ENCODE assay signal across 23 cellular contexts in genomic region chr17:69478916-69479315, GRCh38.
DNase-seq lines count a peak whose midpoint lies in the region; ATAC-seq, FAIRE-seq and TF ChIP-seq lines count a peak whose summit lies in the region.
"Had no signal": no experiment of that assay in that cellular context is flagged by ENCODE, and none has a peak within 500 bp of the region (broad histone marks: within the 10 kb centered on the region; RNA-seq: fewer than 3 reads in every experiment).

No MANE protein-coding gene starts in this region.

- intact Hi-C loops in HepG2 (cut with micrococcal nuclease; ENCODE audit: unreplicated experiment) (no loop called here), right lobe of liver (cut with DNase I) (no loop called here), esophagus muscularis mucosa (cut with DNase I) (no loop called here)

- TF ChIP-seq CTCF in HepG2 (CRISPR knock-in tag; IDR thresholded peaks at IDR 0.05) (no peak), right lobe of liver (IDR thresholded peaks at IDR 0.05) (no peak), hepatocyte (IDR thresholded peaks at IDR 0.05; ENCODE audit: poor library complexity) (no peak), esophagus muscularis mucosa (IDR thresholded peaks at IDR 0.05) (no peak)

- no peaks in the 10 kb centered on the region for H4K20me1 ChIP-seq in HepG2 (ENCODE audit: insufficient read depth, low read length)
- no peaks in the 10 kb centered on the region for H4K20me1 ChIP-seq in hepatocyte (ENCODE audit: insufficient read depth, poor library complexity, severe bottlenecking)

- DNase-seq in HepG2 (ENCODE audit: low spot score) = no peak
- DNase-seq in right lobe of liver = no peak
- DNase-seq in NCI-H510A (lab: John Stamatoyannopoulos, UW) = peak; percentile 54
- no peak for DNase-seq in hepatocyte (ENCODE audit: low spot score)
- DNase-seq in stimulated activated naive CD8-positive, alpha-beta T cell treated with anti-CD3 and anti-CD28 coated beads, Interleukin-15, amount 100 ng/mL, for 72 hours = no peak
- no peak for DNase-seq in NOMO-1 treated with DMSO at 0.1 percent for 48 hours (lab: John Stamatoyannopoulos, UW; ENCODE audit: unreplicated experiment)
- DNase-seq in esophagus muscularis mucosa (ENCODE audit: extremely low spot score) = no peak
- DNase-seq: activated CD4-positive, alpha-beta memory T cell treated with anti-CD3 and anti-CD28 coated beads for 36 hours; activated naive CD4-positive, alpha-beta T cell treated with anti-CD3 and anti-CD28 coated beads for 36 hours; activated T-cell treated with anti-CD3 and anti-CD28 coated beads, Interleukin-2, amount 50 U/mL, for 4 hours; aorta; islet precursor cell; Kasumi-1; NCI-H1048; NCI-H2107; stimulated activated CD4-positive, alpha-beta T cell treated with anti-CD3 and anti-CD28 coated beads, Interleukin-2, amount 100 ng/mL, for 48 hours; stomach; WERI-Rb-1 had no signal

- POLR2A ChIA-PET in HepG2 (lab: Yijun Ruan, JAX) = no interaction called here

- FAIRE-seq in HepG2 (lab: Jason Lieb, UNC) = no peak
- FAIRE-seq: frontal cortex had no signal

- CTCF ChIA-PET in HepG2 (lab: Yijun Ruan, JAX; ENCODE audit: low intra/inter-chr PET ratio, low total read pairs) = no interaction called here

- H3K27me3 ChIP-seq in HepG2 (ENCODE audit: control insufficient read depth in 1 of 2, insufficient read depth in 2 of 2, low read length in 2 of 2) = no peaks in the 10 kb centered on the region
- H3K27me3 ChIP-seq in right lobe of liver = no peaks in the 10 kb centered on the region
- no peaks in the 10 kb centered on the region for H3K27me3 ChIP-seq in hepatocyte
- H3K27me3 ChIP-seq in esophagus muscularis mucosa = no peaks in the 10 kb centered on the region
- H3K27me3 ChIP-seq: neutrophil, stomach, tibial nerve had no signal

- WGBS in HepG2 (ENCODE audit: low lambda C conversion rate) = over 99% methylated on average over 4 of the region's 4 CpGs
- 69% methylated on average over 4 of the region's 4 CpGs for WGBS in right lobe of liver (ENCODE audit: insufficient coverage, low coverage, low lambda C conversion rate, missing lambda C conversion rate)
- 89% methylated on average over 4 of the region's 4 CpGs for WGBS in hepatocyte (ENCODE audit: low lambda C conversion rate, missing lambda C conversion rate)
- WGBS in esophagus muscularis mucosa = 77% methylated on average over 4 of the region's 4 CpGs

- H3K9ac ChIP-seq in HepG2 (ENCODE audit: insufficient read depth, low read depth, low read length) = no peak overlapping the region

- H3K27ac ChIP-seq in HepG2 (ENCODE audit: extremely low read length, insufficient read depth, low read length) (no peak overlapping the region), right lobe of liver (no peak overlapping the region), hepatocyte (peak overlapping the region; percentile 66), esophagus muscularis mucosa (replicated peaks in 1 of 4) (no peak overlapping the region)
- H3K27ac ChIP-seq: neutrophil, stomach, WERI-Rb-1 had no signal

- no peaks in the 10 kb centered on the region for H3K27me3 Mint-ChIP-seq in stimulated activated naive CD8-positive, alpha-beta T cell treated with anti-CD3 and anti-CD28 coated beads, Interleukin-15, amount 100 ng/mL, for 72 hours
- H3K27me3 Mint-ChIP-seq: activated CD4-positive, alpha-beta memory T cell treated with anti-CD3 and anti-CD28 coated beads for 36 hours had no signal

- no peak for ATAC-seq in HepG2
- no peak for ATAC-seq in right lobe of liver
- ATAC-seq in stimulated activated naive CD8-positive, alpha-beta T cell treated with anti-CD3 and anti-CD28 coated beads, Interleukin-15, amount 100 ng/mL, for 72 hours = peak; percentile 61
- ATAC-seq in GM18502 (IDR thresholded peaks at IDR 0.05; ENCODE audit: poor library complexity, unreplicated experiment) = no peak
- ATAC-seq: activated T-cell treated with anti-CD3 and anti-CD28 coated beads, Interleukin-2, amount 50 U/mL, for 4 hours had no signal

- no peak overlapping the region for H3K27ac Mint-ChIP-seq in stimulated activated naive CD8-positive, alpha-beta T cell treated with anti-CD3 and anti-CD28 coated beads, Interleukin-15, amount 100 ng/mL, for 72 hours
- H3K27ac Mint-ChIP-seq: activated CD4-positive, alpha-beta memory T cell treated with anti-CD3 and anti-CD28 coated beads for 36 hours; activated naive CD4-positive, alpha-beta T cell treated with anti-CD3 and anti-CD28 coated beads for 36 hours; T-helper 2 cell treated with Interferon-gamma antibody and Interleukin-4, amounts not matched to agents 5 μg/mL and 100 μg/mL, for 36 hours had no signal

- no TSS peak for BruUV-seq in HepG2 (replicated peaks; lab: Mats Ljungman, UMichigan)

- no peaks in the 10 kb centered on the region for H3K79me2 ChIP-seq in HepG2 (ENCODE audit: insufficient read depth, low read length)
- peaks cover 14% of the 10 kb centered on the region for H3K79me2 ChIP-seq in hepatocyte

- H3K36me3 ChIP-seq in HepG2 (replicated peaks in 1 of 2; ENCODE audit: control insufficient read depth in 1 of 2, insufficient read depth in 2 of 2, low read length in 2 of 2) (no peaks in the 10 kb centered on the region), right lobe of liver (no peaks in the 10 kb centered on the region), hepatocyte (replicated peaks; ENCODE audit: insufficient read depth, low read depth) (no peaks in the 10 kb centered on the region), esophagus muscularis mucosa (no peaks in the 10 kb centered on the region)
- H3K36me3 ChIP-seq: neutrophil, stomach, tibial nerve, WERI-Rb-1 had no signal

- TF ChIP-seq POLR2A in HepG2 (IDR thresholded peaks at IDR 0.05; ENCODE audit: insufficient read depth in 1 of 2, low read depth in 2 of 2, low read length in 2 of 2) = no peak
- no peak for TF ChIP-seq POLR2A in right lobe of liver (IDR thresholded peaks at IDR 0.05)
- TF ChIP-seq POLR2A in esophagus muscularis mucosa (IDR thresholded peaks at IDR 0.05; ENCODE audit: low read depth) = no peak

- peaks cover 27% of the 10 kb centered on the region for H3K4me1 ChIP-seq in HepG2 (ENCODE audit: insufficient read depth, low read length)
- H3K4me1 ChIP-seq in right lobe of liver = peaks cover 0 to 16% (median 0%) of the 10 kb centered on the region in 4 donors
- peaks cover 20% of the 10 kb centered on the region for H3K4me1 ChIP-seq in hepatocyte (ENCODE audit: insufficient read depth)
- H3K4me1 ChIP-seq in esophagus muscularis mucosa = peaks cover 3 to 11% (median 9%) of the 10 kb centered on the region in 4 donors

- no peak for TF ChIP-seq RAD21 in HepG2 (CRISPR knock-in tag; IDR thresholded peaks at IDR 0.05)

- H2AFZ ChIP-seq in HepG2 (ENCODE audit: low read length) (no peak overlapping the region), hepatocyte (no peak overlapping the region)

- no peak for TF ChIP-seq EP300 in HepG2 (IDR thresholded peaks at IDR 0.05; ENCODE audit: low read depth in 2 of 2, low read length in 2 of 2)
- TF ChIP-seq EP300 in HepG2 (CRISPR knock-in tag; IDR thresholded peaks at IDR 0.05; ENCODE audit: borderline replicate concordance) = no peak
- no peak for TF ChIP-seq EP300 in esophagus muscularis mucosa (IDR thresholded peaks at IDR 0.05)

- no peaks in the 10 kb centered on the region for H3K9me3 Mint-ChIP-seq in stimulated activated naive CD8-positive, alpha-beta T cell treated with anti-CD3 and anti-CD28 coated beads, Interleukin-15, amount 100 ng/mL, for 72 hours
- H3K9me3 Mint-ChIP-seq: activated CD4-positive, alpha-beta memory T cell treated with anti-CD3 and anti-CD28 coated beads for 36 hours; activated naive CD4-positive, alpha-beta T cell treated with anti-CD3 and anti-CD28 coated beads for 36 hours; activated T-cell treated with anti-CD3 and anti-CD28 coated beads, Interleukin-2, amount 50 U/mL, for 4 hours; T-helper 2 cell treated with Interferon-gamma antibody and Interleukin-4, amounts not matched to agents 5 μg/mL and 100 μg/mL, for 36 hours had no signal

- H3K4me3 ChIP-seq in HepG2 (replicated peaks in 1 of 3; ENCODE audit: insufficient read depth in 1 of 3, low read depth in 2 of 3, low read length in 3 of 3) (no peak overlapping the region), right lobe of liver (no peak overlapping the region), hepatocyte (no peak overlapping the region), esophagus muscularis mucosa (no peak overlapping the region)
- H3K4me3 ChIP-seq: stomach, tibial nerve had no signal

- in situ Hi-C loops in HepG2 (cut with HindIII; ENCODE audit: extremely low pct_ligation_motif_present, low pct_unique_long_range_greater_than_20kb) = no loop called here

- H3K4me3 Mint-ChIP-seq in stimulated activated naive CD8-positive, alpha-beta T cell treated with anti-CD3 and anti-CD28 coated beads, Interleukin-15, amount 100 ng/mL, for 72 hours = no peak overlapping the region
- H3K4me3 Mint-ChIP-seq: activated CD4-positive, alpha-beta memory T cell treated with anti-CD3 and anti-CD28 coated beads for 36 hours; activated naive CD4-positive, alpha-beta T cell treated with anti-CD3 and anti-CD28 coated beads for 36 hours; activated T-cell treated with anti-CD3 and anti-CD28 coated beads, Interleukin-2, amount 50 U/mL, for 4 hours; T-helper 2 cell treated with Interferon-gamma antibody and Interleukin-4, amounts not matched to agents 5 μg/mL and 100 μg/mL, for 36 hours had no signal

- H3K9me3 ChIP-seq in HepG2 (ENCODE audit: low read length) (no peaks in the 10 kb centered on the region), right lobe of liver (no peaks in the 10 kb centered on the region), hepatocyte (ENCODE audit: low read depth) (no peaks in the 10 kb centered on the region), esophagus muscularis mucosa (no peaks in the 10 kb centered on the region)
- H3K9me3 ChIP-seq: neutrophil, stomach, tibial nerve had no signal

- H3K4me2 ChIP-seq in HepG2 (ENCODE audit: low read depth, low read length) = no peak overlapping the region
- H3K4me2 ChIP-seq in hepatocyte = no peak overlapping the region

- peaks cover 14% of the 10 kb centered on the region for H3K4me1 Mint-ChIP-seq in stimulated activated naive CD8-positive, alpha-beta T cell treated with anti-CD3 and anti-CD28 coated beads, Interleukin-15, amount 100 ng/mL, for 72 hours

- no peaks in the 10 kb centered on the region for H3K9me2 ChIP-seq in hepatocyte (replicated peaks; ENCODE audit: insufficient read depth)
